In genomic region chr11:17197431-17197898, GRCh38 we compare ENCODE assay signal across 15 cellular contexts. TPM values are rescaled to one million over a fixed set of nuclear protein-coding genes. Genes with fewer than 3 reads are reported as not detected.
DNase-seq lines count a peak whose midpoint lies in the region; ATAC-seq, FAIRE-seq and TF ChIP-seq lines count a peak whose summit lies in the region.
"Had no signal": no experiment of that assay in that cellular context is flagged by ENCODE, and none has a peak within 500 bp of the region (broad histone marks: within the 10 kb centered on the region; RNA-seq: fewer than 3 reads in every experiment).

No MANE protein-coding gene starts in this region.

- ATAC-seq in Panc1 (peak; percentile 48), HG03439 (IDR thresholded peaks at IDR 0.05; ENCODE audit: unreplicated experiment) (no peak), GM19452 (IDR thresholded peaks at IDR 0.05; ENCODE audit: unreplicated experiment) (no peak)
- ATAC-seq: activated CD8-positive, alpha-beta memory T cell treated with anti-CD3 and anti-CD28 coated beads, Interleukin-2, amount 10 ng/mL, durations not matched to agents 7 days and 5 days; naive thymus-derived CD4-positive, alpha-beta T cell had no signal

- peaks cover 6% of the 10 kb centered on the region for H3K4me1 Mint-ChIP-seq in progenitor cell of endocrine pancreas (ENCODE audit: low read depth)
- H3K4me1 Mint-ChIP-seq: activated CD8-positive, alpha-beta memory T cell treated with anti-CD3 and anti-CD28 coated beads, Interleukin-2, amount 10 ng/mL, durations not matched to agents 7 days and 5 days had no signal

- no peak overlapping the region for H3K27ac ChIP-seq in Panc1 (ENCODE audit: low read length)
- H3K27ac ChIP-seq: breast epithelium had no signal

- H3K9me3 ChIP-seq in Panc1 (ENCODE audit: control insufficient read depth, insufficient read depth, low read depth, low read length), result no peaks in the 10 kb centered on the region
- H3K9me3 ChIP-seq: breast epithelium had no signal

- peaks cover 27% of the 10 kb centered on the region for H3K36me3 Mint-ChIP-seq in progenitor cell of endocrine pancreas (ENCODE audit: insufficient read depth)

- TF ChIP-seq CTCF in Panc1 (IDR thresholded peaks at IDR 0.05), result no peak
- no peak for TF ChIP-seq CTCF in fibroblast of mammary gland (conservative IDR thresholded peaks at IDR 0.05; ENCODE audit: control insufficient read depth, insufficient read depth, low read depth, low read length)
- no peak for TF ChIP-seq CTCF in progenitor cell of endocrine pancreas (IDR thresholded peaks at IDR 0.05; ENCODE audit: unreplicated experiment)

- no peak for DNase-seq in GM12892 (ENCODE audit: insufficient read length)
- DNase-seq in Panc1 (ENCODE audit: low read depth, low spot score), result no peak
- peak; percentile 36 for DNase-seq in fibroblast of mammary gland (ENCODE audit: low read depth)
- DNase-seq in progenitor cell of endocrine pancreas (ENCODE audit: low spot score, unreplicated experiment), result no peak
- no peak for DNase-seq in NCI-H146 treated with DMSO at 0.1 percent for 48 hours (lab: John Stamatoyannopoulos, UW; ENCODE audit: unreplicated experiment)
- no peak for DNase-seq in D341Med (ENCODE audit: low spot score)
- DNase-seq: activated CD8-positive, alpha-beta memory T cell treated with anti-CD3 and anti-CD28 coated beads, Interleukin-2, amount 10 ng/mL, durations not matched to agents 7 days and 5 days; activated naive CD4-positive, alpha-beta T cell treated with Interleukin-2 at 50 U/mL for 16 hours; naive thymus-derived CD4-positive, alpha-beta T cell; NCI-H2171 treated with DMSO at 0.1 percent for 48 hours; stimulated activated CD4-positive, alpha-beta T cell treated with anti-CD3 and anti-CD28 coated beads, Interleukin-2, amount 100 ng/mL, for 48 hours had no signal

- no peaks in the 10 kb centered on the region for H3K36me3 ChIP-seq in Panc1 (ENCODE audit: control insufficient read depth, insufficient read depth, low read length)
- H3K36me3 ChIP-seq: breast epithelium had no signal

- H3K4me1 ChIP-seq in Panc1 (ENCODE audit: control insufficient read depth, insufficient read depth, low read length), result no peaks in the 10 kb centered on the region
- H3K4me1 ChIP-seq: breast epithelium had no signal

- peaks cover 7% of the 10 kb centered on the region for H3K9me3 Mint-ChIP-seq in progenitor cell of endocrine pancreas (ENCODE audit: low read depth)
- H3K9me3 Mint-ChIP-seq: naive thymus-derived CD4-positive, alpha-beta T cell had no signal

- no peak for TF ChIP-seq POLR2A in GM12892 (IDR thresholded peaks at IDR 0.05; ENCODE audit: low read depth, low read length)

- BruUV-seq in Panc1 (replicated peaks; lab: Mats Ljungman, UMichigan), result no TSS peak

- no peaks in the 10 kb centered on the region for H3K27me3 ChIP-seq in Panc1 (ENCODE audit: control insufficient read depth, insufficient read depth, low read length)
- H3K27me3 ChIP-seq: breast epithelium had no signal

- H3K4me3 ChIP-seq in Panc1 (ENCODE audit: low read depth in 2 of 2, low read length in 2 of 2) (no peak overlapping the region), fibroblast of mammary gland (ENCODE audit: control insufficient read depth, low read depth, low read length) (no peak overlapping the region)
- H3K4me3 ChIP-seq: breast epithelium had no signal

- intact Hi-C loops in Panc1 (cut with micrococcal nuclease; ENCODE audit: unreplicated experiment), result no loop called here

- H3K27ac Mint-ChIP-seq in progenitor cell of endocrine pancreas, result peak overlapping the region; percentile 49
- H3K27ac Mint-ChIP-seq: activated CD8-positive, alpha-beta memory T cell treated with anti-CD3 and anti-CD28 coated beads, Interleukin-2, amount 10 ng/mL, durations not matched to agents 7 days and 5 days; naive thymus-derived CD4-positive, alpha-beta T cell had no signal

- H3K4me3 Mint-ChIP-seq in progenitor cell of endocrine pancreas (ENCODE audit: low read depth), result no peak overlapping the region
- H3K4me3 Mint-ChIP-seq: activated CD8-positive, alpha-beta memory T cell treated with anti-CD3 and anti-CD28 coated beads, Interleukin-2, amount 10 ng/mL, durations not matched to agents 7 days and 5 days; CD14-positive monocyte; naive thymus-derived CD4-positive, alpha-beta T cell had no signal

- peak; percentile 42 for FAIRE-seq in GM12892 (lab: Jason Lieb, UNC)

- POLR2A ChIA-PET in Panc1 (lab: Charles Lee), result no interaction called here

- H3K27me3 Mint-ChIP-seq in progenitor cell of endocrine pancreas, result no peaks in the 10 kb centered on the region
- H3K27me3 Mint-ChIP-seq: activated CD8-positive, alpha-beta memory T cell treated with anti-CD3 and anti-CD28 coated beads, Interleukin-2, amount 10 ng/mL, durations not matched to agents 7 days and 5 days; naive thymus-derived CD4-positive, alpha-beta T cell had no signal

- in situ Hi-C loops in Panc1 (cut with HindIII; ENCODE audit: low pct_unique_long_range_greater_than_20kb, low sequenced_read_pairs), result no loop called here

- CTCF ChIA-PET in Panc1 (lab: Charles Lee), result no interaction called here

RNA-seq across cellular contexts. Expression of gene PIK3C2A, which starts 10.3 kb away (rescaled TPM):
- polyA plus RNA-seq in GM12892 (2012; ENCODE audit: missing spikeins), result 18.5 TPM
- total RNA-seq in Panc1 (2021; ENCODE audit: unreplicated experiment) (68.3 TPM), progenitor cell of endocrine pancreas (96.0 and 106 TPM in 2 replicates)
- 21.7 TPM for polyA plus RNA-seq in Panc1 (2012; ENCODE audit: insufficient read length)
